In genomic region chr1:89542345-89542744, GRCh38 we compare ENCODE assay signal across 19 cellular contexts.
"Had no signal": no experiment of that assay in that cellular context is flagged by ENCODE, and none has a peak within 500 bp of the region (broad histone marks: within the 10 kb centered on the region; RNA-seq: fewer than 3 reads in every experiment).

No MANE protein-coding gene starts in this region.

- DNase-seq: activated CD4-positive, alpha-beta T cell treated with anti-CD3 and anti-CD28 coated beads, Interleukin-2, amount 10 ng/mL, durations not matched to agents 7 days and 5 days; central memory CD4-positive, alpha-beta T cell; endodermal cell; foreskin fibroblast; head of caudate nucleus; hippocampal formation; left cardiac atrium; left ventricle myocardium superior; mucosa of descending colon; stimulated activated CD4-positive, alpha-beta T cell treated with anti-CD3 and anti-CD28 coated beads, Interleukin-1b, Interleukin-23, amount 100 ng/mL, for 48 hours; stimulated activated CD4-positive, alpha-beta T cell treated with anti-CD3 and anti-CD28 coated beads, Interleukin-4, amount 100 ng/mL, for 4 hours; stimulated activated CD8-positive, alpha-beta memory T cell treated with anti-CD3 and anti-CD28 coated beads, Interleukin-4, amount 100 ng/mL, for 48 hours; T-helper 9 cell; tibial artery; upper lobe of right lung had no signal

- H3K9me3 Mint-ChIP-seq: activated CD4-positive, alpha-beta T cell treated with anti-CD3 and anti-CD28 coated beads, Interleukin-2, amount 10 ng/mL, durations not matched to agents 7 days and 5 days; dendritic cell treated with granulocyte-macrophage colony-stimulating factor and Interleukin-4, amounts not matched to agents 40 ng/mL and 50 ng/mL, for 4 days; endodermal cell; natural killer cell treated with Interleukin-12 subunit alpha and Interleukin-12 subunit beta and Interleukin-15 and Interleukin-18, amount 100 ng/mL, for 72 hours; stimulated activated memory B cell treated with anti-CD40 and anti-IgM and Interleukin-4, amounts not matched to agents 10 μg/mL and 1 μg/mL and 100 μg/mL, for 72 hours had no signal

- H3K27ac Mint-ChIP-seq: activated CD4-positive, alpha-beta T cell treated with anti-CD3 and anti-CD28 coated beads, Interleukin-2, amount 10 ng/mL, durations not matched to agents 7 days and 5 days; dendritic cell treated with granulocyte-macrophage colony-stimulating factor and Interleukin-4, amounts not matched to agents 40 ng/mL and 50 ng/mL, for 4 days; endodermal cell; natural killer cell treated with Interleukin-12 subunit alpha and Interleukin-12 subunit beta and Interleukin-15 and Interleukin-18, amount 100 ng/mL, for 72 hours; stimulated activated memory B cell treated with anti-CD40 and anti-IgM and Interleukin-4, amounts not matched to agents 10 μg/mL and 1 μg/mL and 100 μg/mL, for 72 hours had no signal

- H3K4me3 Mint-ChIP-seq: activated CD4-positive, alpha-beta T cell treated with anti-CD3 and anti-CD28 coated beads, Interleukin-2, amount 10 ng/mL, durations not matched to agents 7 days and 5 days; dendritic cell treated with granulocyte-macrophage colony-stimulating factor and Interleukin-4, amounts not matched to agents 40 ng/mL and 50 ng/mL, for 4 days; endodermal cell; natural killer cell treated with Interleukin-12 subunit alpha and Interleukin-12 subunit beta and Interleukin-15 and Interleukin-18, amount 100 ng/mL, for 72 hours; stimulated activated memory B cell treated with anti-CD40 and anti-IgM and Interleukin-4, amounts not matched to agents 10 μg/mL and 1 μg/mL and 100 μg/mL, for 72 hours had no signal

- H3K27me3 Mint-ChIP-seq: activated CD4-positive, alpha-beta T cell treated with anti-CD3 and anti-CD28 coated beads, Interleukin-2, amount 10 ng/mL, durations not matched to agents 7 days and 5 days; dendritic cell treated with granulocyte-macrophage colony-stimulating factor and Interleukin-4, amounts not matched to agents 40 ng/mL and 50 ng/mL, for 4 days; natural killer cell treated with Interleukin-12 subunit alpha and Interleukin-12 subunit beta and Interleukin-15 and Interleukin-18, amount 100 ng/mL, for 72 hours; stimulated activated memory B cell treated with anti-CD40 and anti-IgM and Interleukin-4, amounts not matched to agents 10 μg/mL and 1 μg/mL and 100 μg/mL, for 72 hours had no signal

- ATAC-seq: esophagus mucosa; left cardiac atrium; left ventricle myocardium superior; mucosa of descending colon; natural killer cell treated with Interleukin-12 subunit alpha and Interleukin-12 subunit beta and Interleukin-15 and Interleukin-18, amount 100 ng/mL, for 72 hours; stimulated activated memory B cell treated with anti-CD40 and anti-IgM and Interleukin-4, amounts not matched to agents 10 μg/mL and 1 μg/mL and 100 μg/mL, for 72 hours; upper lobe of right lung had no signal

- H3K36me3 Mint-ChIP-seq: natural killer cell treated with Interleukin-12 subunit alpha and Interleukin-12 subunit beta and Interleukin-15 and Interleukin-18, amount 100 ng/mL, for 72 hours had no signal
